ENCODE assay signal across 27 cellular contexts in the genomic region with DNA sequence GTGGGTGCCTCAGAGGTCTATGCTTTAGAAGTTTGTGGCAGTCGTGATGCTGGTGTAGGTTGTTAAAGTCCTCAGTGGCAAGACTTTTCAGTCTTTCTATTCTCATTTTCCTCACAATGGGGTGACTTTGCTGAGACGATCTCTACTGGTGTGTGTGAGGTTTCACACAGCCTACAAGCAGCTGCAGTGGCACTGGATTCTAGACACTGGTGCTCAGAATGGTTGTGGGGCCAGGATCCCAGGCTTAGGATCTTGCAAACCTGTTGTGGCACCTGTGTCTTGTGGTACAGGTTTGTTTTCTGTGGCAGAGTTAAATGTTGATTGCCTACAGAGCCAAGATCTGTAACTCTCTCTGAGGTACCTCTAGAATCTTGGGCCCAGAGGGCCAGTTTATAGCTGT.
"Had no signal": no experiment of that assay in that cellular context is flagged by ENCODE, and none has a peak within 500 bp of the region (broad histone marks: within the 10 kb centered on the region; RNA-seq: fewer than 3 reads in every experiment).

No MANE protein-coding gene starts in this region.

- H3K4me3 ChIP-seq: ascending aorta, breast epithelium, cardiac muscle cell, colonic mucosa had no signal

- H3K9me3 ChIP-seq: ascending aorta, breast epithelium, colonic mucosa had no signal

- H3K4me1 ChIP-seq: ascending aorta, breast epithelium, colonic mucosa had no signal

- H3K27me3 ChIP-seq: ascending aorta, breast epithelium, cardiac muscle cell, colonic mucosa had no signal

- H3K27ac ChIP-seq: ascending aorta, breast epithelium, cardiac muscle cell, colonic mucosa had no signal

- ATAC-seq: activated CD4-positive, alpha-beta T cell treated with anti-CD3 and anti-CD28 coated beads for 36 hours; activated CD8-positive, alpha-beta memory T cell treated with anti-CD3 and anti-CD28 coated beads, Interleukin-2, amount 10 ng/mL, durations not matched to agents 7 days and 5 days; activated CD8-positive, alpha-beta T cell treated with anti-CD3 and anti-CD28 coated beads, Interleukin-2, amount 10 ng/mL, durations not matched to agents 7 days and 5 days; activated naive CD4-positive, alpha-beta T cell treated with anti-CD3 and anti-CD28 coated beads, Interleukin-2, amount 50 U/mL, for 72 hours; activated T-cell treated with anti-CD3 and anti-CD28 coated beads, Interleukin-2, amount 50 U/mL, for 72 hours; esophagus mucosa had no signal

- DNase-seq: activated CD4-positive, alpha-beta memory T cell treated with anti-CD3 and anti-CD28 coated beads for 36 hours; activated CD4-positive, alpha-beta T cell treated with anti-CD3 and anti-CD28 coated beads for 36 hours; activated CD4-positive, alpha-beta T cell treated with anti-CD3 and anti-CD28 coated beads, Interleukin-2, amount 10 ng/mL, durations not matched to agents 24 days and 14 days; activated CD4-positive, CD25-positive, alpha-beta regulatory T cell; activated CD4-positive, CD25-positive, alpha-beta regulatory T cell treated with anti-CD3 and anti-CD28 coated beads, Interleukin-2, amount 50 U/mL, for 72 hours; activated CD8-positive, alpha-beta memory T cell treated with anti-CD3 and anti-CD28 coated beads, Interleukin-2, amount 10 ng/mL, durations not matched to agents 7 days and 5 days; activated CD8-positive, alpha-beta memory T cell treated with anti-CD3 and anti-CD28 coated beads, Interleukin-2, amount 50 U/mL, for 48 hours; activated CD8-positive, alpha-beta T cell treated with anti-CD3 and anti-CD28 coated beads, Interleukin-2, amount 10 ng/mL, durations not matched to agents 7 days and 5 days; activated gamma-delta T cell; activated naive CD4-positive, alpha-beta T cell; activated naive CD4-positive, alpha-beta T cell treated with anti-CD3 and anti-CD28 coated beads, Interleukin-2, amount 10 ng/mL, durations not matched to agents 7 days and 5 days; activated naive CD8-positive, alpha-beta T cell treated with anti-CD3 and anti-CD28 coated beads, Interleukin-2, amount 10 ng/mL, durations not matched to agents 7 days and 5 days; activated T-cell treated with anti-CD3 and anti-CD28 coated beads for 4 hours; activated T-cell treated with anti-CD3 and anti-CD28 coated beads, Interleukin-2, amount 50 U/mL, for 24 hours; activated T-cell treated with anti-CD3 and anti-CD28 coated beads, Interleukin-2, amount 50 U/mL, for 72 hours; central memory CD4-positive, alpha-beta T cell; cerebellar nuclear complex; colonic mucosa; effector CD8-positive, alpha-beta T cell; foreskin fibroblast; head of caudate nucleus; T-helper 2 cell had no signal

- H3K36me3 ChIP-seq: ascending aorta, breast epithelium, cardiac muscle cell, colonic mucosa had no signal
